ENCODE assay signal across 17 cellular contexts in the genomic region with DNA sequence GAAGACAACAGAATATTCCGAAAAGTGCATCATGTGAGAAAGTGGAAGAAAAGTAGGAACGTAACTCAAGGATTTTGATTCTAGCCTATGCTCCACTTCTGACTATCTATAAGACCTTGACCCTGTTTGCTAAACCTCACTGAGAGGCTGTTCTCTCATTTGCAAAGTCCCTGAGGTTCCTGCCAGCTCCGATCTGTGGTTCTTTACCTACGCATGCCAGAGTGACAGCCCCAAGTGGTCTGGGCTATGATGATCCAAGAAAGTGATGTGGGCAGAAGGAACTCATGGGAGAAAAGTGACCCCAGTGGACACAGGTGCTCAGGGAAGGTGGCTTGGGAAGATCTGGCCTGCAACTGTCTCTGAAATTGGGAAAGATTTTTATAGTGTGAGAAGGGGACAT.
DNase-seq lines count a peak whose midpoint lies in the region; ATAC-seq and TF ChIP-seq lines count a peak whose summit lies in the region.
"Had no signal": no experiment of that assay in that cellular context is flagged by ENCODE, and none has a peak within 500 bp of the region (broad histone marks: within the 10 kb centered on the region; RNA-seq: fewer than 3 reads in every experiment).

No MANE protein-coding gene starts in this region.

- H3K79me1 ChIP-seq in trophoblast cell (ENCODE audit: low read length), result peaks cover 5% of the 10 kb centered on the region

- H3K4me2 ChIP-seq in trophoblast cell (ENCODE audit: low read length), result no peak overlapping the region
- H3K4me2 ChIP-seq: A549; BLaER1 treated with 17β-estradiol and CSF1 and Interleukin-3, amounts not matched to agents 10 nM and 100 nM had no signal

- no peak overlapping the region for H3K18ac ChIP-seq in trophoblast cell (ENCODE audit: low read length)

- no peak overlapping the region for H4K91ac ChIP-seq in trophoblast cell (ENCODE audit: low read depth, low read length)

- H2AFZ ChIP-seq in trophoblast cell (ENCODE audit: insufficient read depth, low read length, poor library complexity), result no peak overlapping the region

- no peak for DNase-seq in Right ventricle myocardium inferior (ENCODE audit: missing footprints)
- no peak for DNase-seq in right cardiac atrium
- peak in 2 of 5 donors; percentile 25 to 34 for DNase-seq in heart left ventricle
- DNase-seq in right atrium auricular region (ENCODE audit: low spot score), result no peak
- DNase-seq in trophoblast cell, result no peak
- no peak for DNase-seq in cerebellar cortex (ENCODE audit: low spot score)
- DNase-seq: AML-193; Caco-2; Calu3; CD4-positive, alpha-beta T cell; CD8-positive, alpha-beta T cell; DMS79 treated with DMSO at 0.1 percent for 48 hours; GF-D8 had no signal

- H3K4me1 ChIP-seq in right cardiac atrium (ENCODE audit: control insufficient read depth, insufficient read depth, low read length), result no peaks in the 10 kb centered on the region
- no peaks in the 10 kb centered on the region for H3K4me1 ChIP-seq in heart left ventricle
- H3K4me1 ChIP-seq in right atrium auricular region, result no peaks in the 10 kb centered on the region
- H3K4me1 ChIP-seq in trophoblast cell (ENCODE audit: control insufficient read depth in 1 of 2, insufficient read depth in 2 of 2, low read length in 2 of 2), result peaks cover 0 to 2% of the 10 kb centered on the region in 2 experiments
- H3K4me1 ChIP-seq: A549; BLaER1 treated with 17β-estradiol and CSF1 and Interleukin-3, amounts not matched to agents 10 nM and 100 nM; Caco-2 had no signal

- no peak overlapping the region for H4K8ac ChIP-seq in trophoblast cell (ENCODE audit: low read depth, low read length)

- no peak overlapping the region for H2AK5ac ChIP-seq in trophoblast cell (ENCODE audit: low read length)

- no peaks in the 10 kb centered on the region for H3K27me3 ChIP-seq in right cardiac atrium (ENCODE audit: control insufficient read depth, insufficient read depth)
- H3K27me3 ChIP-seq in heart left ventricle, result peaks cover 0 to 3% (median 0%) of the 10 kb centered on the region in 9 donors
- no peaks in the 10 kb centered on the region for H3K27me3 ChIP-seq in right atrium auricular region
- H3K27me3 ChIP-seq in trophoblast cell (ENCODE audit: insufficient read depth, low read length), result no peaks in the 10 kb centered on the region
- H3K27me3 ChIP-seq: BLaER1 treated with 17β-estradiol and CSF1 and Interleukin-3, amounts not matched to agents 10 nM and 100 nM had no signal

- TF ChIP-seq CTCF in heart left ventricle (IDR thresholded peaks at IDR 0.05) (no peak), right atrium auricular region (IDR thresholded peaks at IDR 0.05) (no peak)

- H2BK12ac ChIP-seq in trophoblast cell (ENCODE audit: low read length), result peak overlapping the region; percentile 2

- intact Hi-C loops in Right ventricle myocardium inferior (cut with DNase I) (no loop called here), right cardiac atrium (cut with DNase I) (no loop called here), heart left ventricle (cut with DNase I) (no loop called here)

- peak; percentile 81 for ATAC-seq in Right ventricle myocardium inferior
- no peak for ATAC-seq in right cardiac atrium
- ATAC-seq in heart left ventricle, result peak in 3 of 4 donors; percentile 69 to 81 (median 71)
- ATAC-seq: A549; CD8-positive, alpha-beta T cell had no signal

- no peak overlapping the region for H3K9ac ChIP-seq in trophoblast cell (ENCODE audit: low read length)
- H3K9ac ChIP-seq: BLaER1 treated with 17β-estradiol and CSF1 and Interleukin-3, amounts not matched to agents 10 nM and 100 nM had no signal

- TF ChIP-seq POLR2A in heart left ventricle (IDR thresholded peaks at IDR 0.05), result no peak

- H3K4me3 ChIP-seq in right cardiac atrium (ENCODE audit: low read length) (no peak overlapping the region), heart left ventricle (no peak overlapping the region), right atrium auricular region (no peak overlapping the region), trophoblast cell (ENCODE audit: low read depth, low read length) (no peak overlapping the region)
- H3K4me3 ChIP-seq: A549; BLaER1 treated with 17β-estradiol and CSF1 and Interleukin-3, amounts not matched to agents 10 nM and 100 nM had no signal

- no peak overlapping the region for H3K4ac ChIP-seq in trophoblast cell (ENCODE audit: low read depth, low read length)

- H3K23ac ChIP-seq in trophoblast cell (ENCODE audit: low read length), result no peak overlapping the region

- H3K79me2 ChIP-seq in trophoblast cell (ENCODE audit: control insufficient read depth, insufficient read depth, low read length, poor library complexity), result no peaks in the 10 kb centered on the region

- H2BK120ac ChIP-seq in trophoblast cell (ENCODE audit: insufficient read depth, low read length, poor library complexity), result no peak overlapping the region

- H3K14ac ChIP-seq in trophoblast cell (ENCODE audit: low read length), result no peak overlapping the region

- H3K27ac ChIP-seq in right cardiac atrium (ENCODE audit: low read length) (no peak overlapping the region), heart left ventricle (no peak overlapping the region), right atrium auricular region (no peak overlapping the region), trophoblast cell (ENCODE audit: low read depth, low read length) (no peak overlapping the region)
- H3K27ac ChIP-seq: 22Rv1; A549; BLaER1 treated with 17β-estradiol and CSF1 and Interleukin-3, amounts not matched to agents 10 nM and 100 nM; C4-2B had no signal

- WGBS in right cardiac atrium, result 74% methylated on average over 4 of the region's 4 CpGs
- WGBS in heart left ventricle, 4 donors, result 63 to 68% (median 64%) methylated on average over 4 of the region's 4 CpGs
- no CpG with 5 or more reads among the region's 4 CpGs for WGBS in trophoblast cell (ENCODE audit: extremely low coverage, insufficient coverage, insufficient read length)

- H4K12ac ChIP-seq in trophoblast cell (ENCODE audit: low read depth, low read length), result no peak overlapping the region

- no peak overlapping the region for H2BK5ac ChIP-seq in trophoblast cell (ENCODE audit: low read depth, low read length, poor library complexity)

- H3K9me3 ChIP-seq in right cardiac atrium (ENCODE audit: control insufficient read depth, low read length) (no peaks in the 10 kb centered on the region), heart left ventricle (peaks cover 0 to 5% (median 0%) of the 10 kb centered on the region in 12 donors), right atrium auricular region (no peaks in the 10 kb centered on the region), trophoblast cell (ENCODE audit: insufficient read depth, low read depth, low read length) (peaks cover 4% of the 10 kb centered on the region)
- H3K9me3 ChIP-seq: A549 had no signal

- H3K36me3 ChIP-seq in heart left ventricle, result no peaks in the 10 kb centered on the region
- H3K36me3 ChIP-seq in right atrium auricular region, result no peaks in the 10 kb centered on the region
- no peaks in the 10 kb centered on the region for H3K36me3 ChIP-seq in trophoblast cell (ENCODE audit: control insufficient read depth in 1 of 2, insufficient read depth in 2 of 2, low read length in 2 of 2)
- H3K36me3 ChIP-seq: BLaER1 treated with 17β-estradiol and CSF1 and Interleukin-3, amounts not matched to agents 10 nM and 100 nM had no signal

Comparison
In these comparisons a context has a peak if more than half of its experiments do, and no peak if none do; other contexts are left out.
1. ATAC-seq: peak in Right ventricle myocardium inferior (single experiment) and heart left ventricle (3 of 4); none in right cardiac atrium (0 of 2).